Comparison of ENCODE assay signal across 11 cellular contexts in genomic region chr19:5628919-5629481, GRCh38. TPM values are rescaled to one million over a fixed set of nuclear protein-coding genes. Genes with fewer than 3 reads are reported as not detected.
DNase-seq lines count a peak whose midpoint lies in the region; ATAC-seq and TF ChIP-seq lines count a peak whose summit lies in the region.
"Had no signal": no experiment of that assay in that cellular context is flagged by ENCODE, and none has a peak within 500 bp of the region (broad histone marks: within the 10 kb centered on the region; RNA-seq: fewer than 3 reads in every experiment).

No MANE protein-coding gene starts in this region.

- DNase-seq in GM10248 (ENCODE audit: extremely low spot score): peak; percentile 41
- DNase-seq in NAMALWA (ENCODE audit: low spot score): peak; percentile 31
- DNase-seq in sigmoid colon: no peak
- no peak for DNase-seq in stimulated activated CD4-positive, alpha-beta T cell treated with anti-CD3 and anti-CD28 coated beads, Interleukin-1b, Interleukin-23, amount 100 ng/mL, for 48 hours
- DNase-seq: activated gamma-delta T cell treated with Interleukin-2 at 50 U/mL for 16 hours, EL, NCI-H774 had no signal

- WGBS in sigmoid colon, 2 donors: 63 to 81% methylated on average over 9 of the region's 9 CpGs

- peaks cover 18% of the 10 kb centered on the region for H3K36me3 Mint-ChIP-seq in activated naive CD8-positive, alpha-beta T cell

- peak overlapping the region; percentile 76 for H3K4me3 Mint-ChIP-seq in activated naive CD8-positive, alpha-beta T cell

- CTCF ChIA-PET in GM10248 (lab: Yijun Ruan, JAX): interaction anchor here (0.9 to 1.6 kb wide), 2 partner anchors 13 to 19 kb away, joined by 3 to 4 read pairs; no protein-coding TSS in a partner anchor

- H3K27me3 Mint-ChIP-seq in activated naive CD8-positive, alpha-beta T cell: no peaks in the 10 kb centered on the region

- H3K4me3 ChIP-seq in sigmoid colon: no peak overlapping the region
- H3K4me3 ChIP-seq: skin epidermis had no signal

- peaks cover 6 to 52% (median 22%) of the 10 kb centered on the region in 4 donors for H3K36me3 ChIP-seq in sigmoid colon

- TF ChIP-seq CTCF in GM10248 (IDR thresholded peaks at IDR 0.05; ENCODE audit: control extremely low read depth, extremely low read depth, low read depth, missing control alignments) (no peak), sigmoid colon (IDR thresholded peaks at IDR 0.05) (no peak)

- H3K4me1 Mint-ChIP-seq in activated naive CD8-positive, alpha-beta T cell (ENCODE audit: low read depth): peaks cover 79% of the 10 kb centered on the region

- H3K4me1 ChIP-seq in sigmoid colon: peaks cover 0 to 98% (median 95%) of the 10 kb centered on the region in 4 donors

- peak overlapping the region in 3 of 4 donors; percentile 17 to 54 (median 46) for H3K27ac ChIP-seq in sigmoid colon

- TF ChIP-seq EP300 in sigmoid colon (IDR thresholded peaks at IDR 0.05): no peak

- ATAC-seq in esophagus mucosa (no peak), HG02798 (IDR thresholded peaks at IDR 0.05; ENCODE audit: poor library complexity, unreplicated experiment) (no peak)

- no peaks in the 10 kb centered on the region for H3K27me3 ChIP-seq in sigmoid colon

- TF ChIP-seq POLR2A in sigmoid colon (IDR thresholded peaks at IDR 0.05): no peak

- H3K27ac Mint-ChIP-seq in activated naive CD8-positive, alpha-beta T cell: peak overlapping the region; percentile 73

- intact Hi-C loops in sigmoid colon (cut with DNase I): no loop called here

- POLR2A ChIA-PET in GM10248 (lab: Yijun Ruan, JAX): no interaction called here

- H3K9me3 ChIP-seq in sigmoid colon: no peaks in the 10 kb centered on the region

- H3K9me3 Mint-ChIP-seq in activated naive CD8-positive, alpha-beta T cell (ENCODE audit: low read depth): no peaks in the 10 kb centered on the region

RNA-seq across cellular contexts. Expression of gene SAFB, which starts 6.1 kb away (rescaled TPM):
- total RNA-seq in sigmoid colon (10 to 100 TPM; 48.9 to 75.9 (median 60.4) TPM), esophagus mucosa (35.5 TPM)
- polyA plus RNA-seq in sigmoid colon: 10 to 100 TPM; 25.7 to 64.1 (median 30.6) TPM

RNA-seq across cellular contexts. Expression of gene SAFB2, which starts 6.4 kb away (rescaled TPM):
- 10 to 100 TPM; 22.8 to 80.0 (median 38.1) TPM for total RNA-seq in sigmoid colon
- 10 to 100 TPM; 22.2 to 58.8 (median 24.3) TPM for polyA plus RNA-seq in sigmoid colon
- 30.0 TPM for total RNA-seq in esophagus mucosa

RNA-seq across cellular contexts. Expression of gene MICOS13, which starts 51.3 kb away (rescaled TPM):
- total RNA-seq in sigmoid colon (10 to 100 TPM; 39.6 to 87.8 (median 61.7) TPM), esophagus mucosa (59.1 TPM)
- 100 to 1,000 TPM; 110 to 160 (median 120) TPM for polyA plus RNA-seq in sigmoid colon

RNA-seq across cellular contexts. Expression of gene HSD11B1L, which starts 51.8 kb away (rescaled TPM):
- total RNA-seq in sigmoid colon (10 to 100 TPM; 19.9 to 37.1 (median 23.3) TPM), esophagus mucosa (1.1 TPM)
- 1 to 10 TPM; 4.2 to 8.4 (median 6.3) TPM for polyA plus RNA-seq in sigmoid colon

Comparison
In these comparisons a context has a peak if more than half of its experiments do, and no peak if none do; other contexts are left out.
1. DNase-seq: peak in GM10248 (single experiment) and NAMALWA (single experiment); none in sigmoid colon (single experiment) and stimulated activated CD4-positive, alpha-beta T cell treated with anti-CD3 and anti-CD28 coated beads, Interleukin-1b, Interleukin-23, amount 100 ng/mL, for 48 hours (single experiment).